ENCODE assay signal across 13 cellular contexts in the genomic region with DNA sequence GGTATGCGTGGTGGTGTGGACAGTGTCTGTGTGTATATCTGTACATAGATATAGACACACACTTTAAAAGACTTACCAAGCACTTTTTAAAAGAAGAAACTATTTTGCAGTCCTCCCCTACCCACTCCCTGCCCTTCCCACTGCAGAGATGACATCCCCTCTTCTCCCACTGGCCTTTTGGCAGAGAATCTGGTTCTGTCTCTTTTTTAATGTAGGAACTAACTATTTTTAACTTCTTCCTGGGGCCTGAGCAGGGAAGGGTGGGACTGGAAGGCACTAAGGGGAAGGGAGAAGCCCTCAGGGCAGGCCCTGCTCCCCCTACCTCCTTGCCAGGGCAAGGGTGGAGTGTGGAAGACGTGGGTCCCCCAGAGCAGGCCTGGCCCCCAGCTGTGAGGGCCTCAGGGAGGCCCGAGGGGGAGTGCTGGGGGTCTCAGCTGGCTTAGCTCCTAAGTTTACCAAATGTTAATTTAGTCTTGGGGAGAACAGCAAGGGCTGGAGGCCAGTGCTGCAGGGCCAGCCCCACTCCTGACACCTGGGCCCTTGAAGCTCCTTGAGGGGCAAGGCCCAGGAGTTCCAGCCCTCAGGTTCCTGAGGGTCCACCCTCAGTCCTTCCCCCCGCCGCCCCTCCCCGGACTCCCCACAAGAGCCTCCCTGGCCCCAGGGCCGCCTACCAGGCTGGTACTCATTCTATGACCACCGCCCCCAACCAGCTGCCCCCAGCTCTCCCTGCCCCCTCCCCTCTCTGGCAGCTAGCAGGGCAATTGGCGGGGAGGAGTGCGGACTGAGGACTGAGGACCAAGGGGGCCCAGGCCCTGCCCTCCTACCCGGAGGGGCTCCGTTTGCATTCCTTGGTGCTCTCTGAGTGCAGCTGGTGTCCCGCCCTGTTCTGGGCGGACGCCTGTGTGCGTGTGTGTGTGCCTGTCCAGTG. TPM values are rescaled to one million over a fixed set of nuclear protein-coding genes. Genes with fewer than 3 reads are reported as not detected.
A peak's percentile ranks its signal among the peaks of the same experiment; 100 is the strongest.
DNase-seq lines count a peak whose midpoint lies in the region; ATAC-seq, FAIRE-seq and TF ChIP-seq lines count a peak whose summit lies in the region.
"Had no signal": no experiment of that assay in that cellular context is flagged by ENCODE, and none has a peak within 500 bp of the region (broad histone marks: within the 10 kb centered on the region; RNA-seq: fewer than 3 reads in every experiment).

No MANE protein-coding gene starts in this region.

- intact Hi-C loops in CD4-positive, alpha-beta T cell (cut with DNase I, micrococcal nuclease) = loop anchor here in 1 of 2 experiments (5.0 kb wide), 2 partner anchors 38 to 58 kb away; a partner anchor contains a TSS
- intact Hi-C loops in pancreas (cut with DNase I) = loop anchor here in 1 of 3 donors (5.0 kb wide), 1 partner anchor 68 kb away; no protein-coding TSS in a partner anchor
- intact Hi-C loops in transverse colon (cut with DNase I; ENCODE audit: low total_unique reads) = loop anchor here (10.0 kb wide), 1 partner anchor 70 kb away; no protein-coding TSS in a partner anchor

- TF ChIP-seq CTCF in CD4-positive, alpha-beta T cell (IDR thresholded peaks at IDR 0.05) = no peak
- TF ChIP-seq CTCF in gastroesophageal sphincter (IDR thresholded peaks at IDR 0.05) = no peak
- no peak for TF ChIP-seq CTCF in pancreas (IDR thresholded peaks at IDR 0.05)
- no peak for TF ChIP-seq CTCF in transverse colon (IDR thresholded peaks at IDR 0.05)

- CTCF ChIA-PET in CD4-positive, alpha-beta T cell (lab: Charles Lee) = interaction anchor here (1.4 to 5.9 kb wide), 2 partner anchors 71 to 75 kb away, joined by 3 to 51 read pairs; no protein-coding TSS in a partner anchor

- H3K36me3 ChIP-seq in NT2/D1 (ENCODE audit: insufficient read depth, insufficient read length, low read length) (peaks cover 76% of the 10 kb centered on the region), gastroesophageal sphincter (peaks cover 0 to 72% of the 10 kb centered on the region in 2 donors), pancreas (peaks cover 0 to 18% (median 11%) of the 10 kb centered on the region in 3 donors), transverse colon (peaks cover 0 to 23% (median 5%) of the 10 kb centered on the region in 4 donors)

- peak overlapping the region; percentile 41 for H3K27ac ChIP-seq in CD4-positive, alpha-beta T cell (ENCODE audit: low read depth, low read length)
- H3K27ac ChIP-seq in gastroesophageal sphincter (peak overlapping the region in 3 of 4 donors; percentile 51 to 78 (median 67)), pancreas (peak overlapping the region in 1 of 4 donors; percentile 27), transverse colon (no peak overlapping the region)
- H3K27ac ChIP-seq: C4-2B, PC-9 had no signal

- H3K4me3 ChIP-seq in NT2/D1 (ENCODE audit: insufficient read length, low read depth) (no peak overlapping the region), gastroesophageal sphincter (no peak overlapping the region), pancreas (no peak overlapping the region), transverse colon (no peak overlapping the region)
- H3K4me3 ChIP-seq: lung, PC-9 had no signal

- in situ Hi-C loops in transverse colon (cut with MboI; ENCODE audit: low pct_ligation_motif_present in 1 of 4, low pct_unique_long_range_greater_than_20kb in 1 of 4, low sequenced_read_pairs in 3 of 4) = no loop called here

- H3K36me3 Mint-ChIP-seq in CD4-positive, alpha-beta T cell (ENCODE audit: low read depth) = peaks cover 37% of the 10 kb centered on the region

- ATAC-seq in CD4-positive, alpha-beta T cell (ENCODE audit: poor library complexity) = no peak
- ATAC-seq in gastroesophageal sphincter = no peak
- ATAC-seq in pancreas = no peak
- ATAC-seq in GM18870 (IDR thresholded peaks at IDR 0.05; ENCODE audit: unreplicated experiment) = no peak
- ATAC-seq: activated T-cell treated with anti-CD3 and anti-CD28 coated beads, Interleukin-2, amount 50 U/mL, for 4 hours had no signal

- WGBS in gastroesophageal sphincter (ENCODE audit: low coverage in 1 of 2), 2 donors = 65 to 80% methylated on average over 1 of the region's 16 CpGs
- 86 to 87% methylated on average over 14 to 16 of the region's 16 CpGs for WGBS in pancreas, 2 donors
- WGBS in transverse colon (ENCODE audit: low coverage in 1 of 2), 2 donors = 83 to 100% methylated on average over 1 to 14 of the region's 16 CpGs

- POLR2A ChIA-PET in CD4-positive, alpha-beta T cell (lab: Charles Lee) = interaction anchor here (0.8 to 4.2 kb wide), 7 partner anchors 11 to 45 kb away, joined by 3 to 30 read pairs (median 7); a partner anchor contains a TSS

- no peaks in the 10 kb centered on the region for H3K9me3 Mint-ChIP-seq in CD4-positive, alpha-beta T cell
- H3K9me3 Mint-ChIP-seq: activated T-cell treated with anti-CD3 and anti-CD28 coated beads, Interleukin-2, amount 50 U/mL, for 4 hours had no signal

- no peaks in the 10 kb centered on the region for H3K9me3 ChIP-seq in CD4-positive, alpha-beta T cell (ENCODE audit: control insufficient read depth, low read length)
- no peaks in the 10 kb centered on the region for H3K9me3 ChIP-seq in NT2/D1 (ENCODE audit: insufficient read depth, low read length)
- H3K9me3 ChIP-seq in gastroesophageal sphincter = no peaks in the 10 kb centered on the region
- H3K9me3 ChIP-seq in pancreas = no peaks in the 10 kb centered on the region
- no peaks in the 10 kb centered on the region for H3K9me3 ChIP-seq in transverse colon

- no peak for FAIRE-seq in pancreas (lab: Jason Lieb, UNC)

- peaks cover 27% of the 10 kb centered on the region for H3K4me1 Mint-ChIP-seq in CD4-positive, alpha-beta T cell (ENCODE audit: low read depth)

- TF ChIP-seq EP300 in gastroesophageal sphincter (IDR thresholded peaks at IDR 0.05) (no peak), transverse colon (IDR thresholded peaks at IDR 0.05; ENCODE audit: low read depth) (no peak)

- DNase-seq in CD4-positive, alpha-beta T cell = no peak
- DNase-seq in NT2/D1 (ENCODE audit: low read depth, low spot score) = no peak
- peak in 4 of 6 donors; percentile 15 to 64 (median 42) for DNase-seq in pancreas
- no peak for DNase-seq in transverse colon
- DNase-seq in RKO (ENCODE audit: low spot score) = no peak
- DNase-seq: activated T-cell treated with anti-CD3 and anti-CD28 coated beads, Interleukin-2, amount 50 U/mL, for 4 hours; NCI-H1930; NCI-H524 treated with DMSO at 0.1 percent for 48 hours; PC-9 had no signal

- no peaks in the 10 kb centered on the region for H3K27me3 ChIP-seq in CD4-positive, alpha-beta T cell (ENCODE audit: control insufficient read depth, insufficient read depth, low read length)
- H3K27me3 ChIP-seq in NT2/D1 (ENCODE audit: insufficient read depth, insufficient read length) (no peaks in the 10 kb centered on the region), gastroesophageal sphincter (no peaks in the 10 kb centered on the region), pancreas (no peaks in the 10 kb centered on the region), transverse colon (no peaks in the 10 kb centered on the region)

- H3K4me1 ChIP-seq in NT2/D1 (ENCODE audit: insufficient read depth, insufficient read length) (peaks cover 27% of the 10 kb centered on the region), gastroesophageal sphincter (peaks cover 0 to 53% (median 15%) of the 10 kb centered on the region in 3 donors), pancreas (peaks cover 12 to 23% (median 12%) of the 10 kb centered on the region in 3 donors), transverse colon (peaks cover 12 to 18% (median 12%) of the 10 kb centered on the region in 4 donors)

- H3K9ac ChIP-seq in NT2/D1 (ENCODE audit: insufficient read length, low read depth) = peak overlapping the region; percentile 21

- H3K27me3 Mint-ChIP-seq in CD4-positive, alpha-beta T cell = no peaks in the 10 kb centered on the region

- no peak for TF ChIP-seq POLR2A in gastroesophageal sphincter (IDR thresholded peaks at IDR 0.05)
- TF ChIP-seq POLR2A in transverse colon (IDR thresholded peaks at IDR 0.05) = no peak

- H3K4me3 Mint-ChIP-seq in CD4-positive, alpha-beta T cell = no peak overlapping the region
- H3K4me3 Mint-ChIP-seq: activated T-cell treated with anti-CD3 and anti-CD28 coated beads, Interleukin-2, amount 50 U/mL, for 4 hours had no signal

- no peak overlapping the region for H3K27ac Mint-ChIP-seq in CD4-positive, alpha-beta T cell

RNA-seq across cellular contexts. Expression of a gene that starts 19.3 kb away (rescaled TPM):
- total RNA-seq in CD4-positive, alpha-beta T cell = 100 to 1,000 TPM; 110 to 112 TPM
- total RNA-seq in gastroesophageal sphincter (10 to 100 TPM in 1 of 4 donors, 1 to 10 TPM in 3; 2.6 to 10.8 (median 5.6) TPM), pancreas (10 to 100 TPM in 3 of 6 donors, 1 to 10 TPM in 3; 4.7 to 23.6 (median 10.0) TPM), transverse colon (10 to 100 TPM in 3 of 4 donors, 1 to 10 TPM in 1; 3.0 to 48.3 (median 16.2) TPM)
- polyA plus RNA-seq in pancreas = 10 to 100 TPM; 17.9 to 29.0 TPM

RNA-seq across cellular contexts. Expression of a gene that starts 30.3 kb away (rescaled TPM):
- total RNA-seq in CD4-positive, alpha-beta T cell = 100 to 1,000 TPM in 1 of 2 experiments, 10 to 100 TPM in 1; 98.5 to 114 TPM
- 10 to 100 TPM; 50.0 to 83.9 (median 57.6) TPM for total RNA-seq in gastroesophageal sphincter
- total RNA-seq in pancreas = 10 to 100 TPM; 56.0 to 83.5 (median 62.9) TPM
- 100 to 1,000 TPM in 1 of 2 donors, 10 to 100 TPM in 1; 95.0 to 106 TPM for polyA plus RNA-seq in pancreas
- 10 to 100 TPM; 27.7 to 75.1 (median 56.8) TPM for total RNA-seq in transverse colon

RNA-seq across cellular contexts. Expression of a gene that starts 40.2 kb away (rescaled TPM):
- 10 to 100 TPM; 33.7 to 36.1 TPM for total RNA-seq in CD4-positive, alpha-beta T cell
- total RNA-seq in gastroesophageal sphincter (10 to 100 TPM in 3 of 4 donors, 1 to 10 TPM in 1; 9.8 to 41.6 (median 21.0) TPM), pancreas (10 to 100 TPM; 12.8 to 18.0 (median 14.0) TPM), transverse colon (10 to 100 TPM; 24.0 to 99.1 (median 63.1) TPM)
- polyA plus RNA-seq in pancreas = 10 to 100 TPM; 28.7 to 28.9 TPM

RNA-seq across cellular contexts. Expression of a gene that starts 53.5 kb away (rescaled TPM):
- total RNA-seq in CD4-positive, alpha-beta T cell = 1 to 10 TPM; 2.3 to 2.8 TPM
- total RNA-seq in gastroesophageal sphincter = 100 to 1,000 TPM in 1 of 4 donors, 10 to 100 TPM in 3; 21.0 to 146 (median 40.8) TPM
- 10 to 100 TPM in 4 of 6 donors, 1 to 10 TPM in 2; 4.2 to 58.2 (median 17.6) TPM for total RNA-seq in pancreas
- polyA plus RNA-seq in pancreas = 10 to 100 TPM; 34.1 to 35.9 TPM
- total RNA-seq in transverse colon = 100 to 1,000 TPM in 1 of 4 donors, 10 to 100 TPM in 3; 38.6 to 118 (median 41.0) TPM

RNA-seq across cellular contexts. Expression of a gene that starts 59.9 kb away (rescaled TPM):
- 1 to 10 TPM; 5.9 to 6.0 TPM for total RNA-seq in CD4-positive, alpha-beta T cell
- 10 to 100 TPM; 13.7 to 23.2 (median 20.4) TPM for total RNA-seq in gastroesophageal sphincter
- 10 to 100 TPM; 18.0 to 23.2 (median 19.6) TPM for total RNA-seq in pancreas
- polyA plus RNA-seq in pancreas = 10 to 100 TPM; 25.5 to 29.8 TPM
- 100 to 1,000 TPM in 1 of 4 donors, 10 to 100 TPM in 1, 1 to 10 TPM in 2; 9.3 to 116 (median 30.9) TPM for total RNA-seq in transverse colon

Comparison
In these comparisons a context has a peak if more than half of its experiments do, and no peak if none do; other contexts are left out.
1. DNase-seq: peak in pancreas (4 of 6); none in CD4-positive, alpha-beta T cell (0 of 10), NT2/D1 (single experiment), transverse colon (single experiment) and RKO (single experiment).
2. H3K27ac ChIP-seq: peak in CD4-positive, alpha-beta T cell (single experiment) and gastroesophageal sphincter (3 of 4); none in transverse colon (0 of 4).